In the genomic region with DNA sequence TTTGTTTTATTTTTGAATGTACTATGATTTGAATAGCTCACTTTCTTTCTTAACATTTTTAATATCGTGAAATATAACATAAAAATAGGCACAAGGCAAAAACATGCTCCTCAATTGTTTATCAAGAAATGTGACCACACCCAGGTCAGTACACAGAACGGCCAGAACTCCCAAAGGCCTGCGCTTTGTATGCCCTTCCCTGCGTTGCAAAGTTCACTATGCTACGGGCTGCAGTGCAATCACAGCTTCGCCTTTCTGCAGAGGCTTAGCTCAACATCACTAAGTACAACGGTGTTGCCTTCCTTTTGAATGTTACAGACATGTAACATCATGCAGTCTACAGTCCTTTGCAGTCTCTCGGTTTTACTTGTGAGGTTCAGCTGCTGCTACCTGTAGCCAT, we compare ENCODE assay signal across 19 cellular contexts.
"Had no signal": no experiment of that assay in that cellular context is flagged by ENCODE, and none has a peak within 500 bp of the region (broad histone marks: within the 10 kb centered on the region; RNA-seq: fewer than 3 reads in every experiment).

No MANE protein-coding gene starts in this region.

- H3K36me3 ChIP-seq: left ventricle myocardium inferior, right atrium auricular region, upper lobe of right lung, WERI-Rb-1 had no signal

- H3K27me3 ChIP-seq: right atrium auricular region, upper lobe of right lung had no signal

- H3K9ac ChIP-seq: parathyroid adenoma had no signal

- H3K9me3 ChIP-seq: left ventricle myocardium inferior, right atrium auricular region, upper lobe of right lung had no signal

- H3K4me1 ChIP-seq: left ventricle myocardium inferior, parathyroid adenoma, upper lobe of right lung had no signal

- DNase-seq: activated CD4-positive, alpha-beta T cell treated with anti-CD3 and anti-CD28 coated beads for 48 hours; activated CD4-positive, alpha-beta T cell treated with anti-CD3 and anti-CD28 coated beads, Interleukin-2, amount 50 U/mL, for 48 hours; activated CD8-positive, alpha-beta memory T cell treated with anti-CD3 and anti-CD28 coated beads for 24 hours; activated effector memory CD4-positive, alpha-beta T cell treated with Interleukin-2 at 50 U/mL for 16 hours; activated naive CD4-positive, alpha-beta T cell treated with Interleukin-2 at 50 U/mL for 16 hours; anterior cingulate cortex; dorsolateral prefrontal cortex; effector memory CD4-positive, alpha-beta T cell; foreskin fibroblast; head of caudate nucleus; left ventricle myocardium inferior; mesendoderm; stimulated activated CD4-positive, alpha-beta T cell treated with anti-CD3 and anti-CD28 coated beads, Interleukin-4, amount 100 ng/mL, for 1 hour; stimulated activated naive CD8-positive, alpha-beta T cell treated with anti-CD3 and anti-CD28 coated beads, Interleukin-15, Interleukin-2, amounts not matched to agents 100 U/mL and 50 U/mL, for 24 hours; upper lobe of right lung; WERI-Rb-1 had no signal

- H3K27ac ChIP-seq: dorsolateral prefrontal cortex, left ventricle myocardium inferior, parathyroid adenoma, right atrium auricular region, upper lobe of right lung, WERI-Rb-1 had no signal

- H3K4me3 ChIP-seq: dorsolateral prefrontal cortex, left ventricle myocardium inferior, lung, right atrium auricular region, upper lobe of right lung had no signal
